In the genomic region with DNA sequence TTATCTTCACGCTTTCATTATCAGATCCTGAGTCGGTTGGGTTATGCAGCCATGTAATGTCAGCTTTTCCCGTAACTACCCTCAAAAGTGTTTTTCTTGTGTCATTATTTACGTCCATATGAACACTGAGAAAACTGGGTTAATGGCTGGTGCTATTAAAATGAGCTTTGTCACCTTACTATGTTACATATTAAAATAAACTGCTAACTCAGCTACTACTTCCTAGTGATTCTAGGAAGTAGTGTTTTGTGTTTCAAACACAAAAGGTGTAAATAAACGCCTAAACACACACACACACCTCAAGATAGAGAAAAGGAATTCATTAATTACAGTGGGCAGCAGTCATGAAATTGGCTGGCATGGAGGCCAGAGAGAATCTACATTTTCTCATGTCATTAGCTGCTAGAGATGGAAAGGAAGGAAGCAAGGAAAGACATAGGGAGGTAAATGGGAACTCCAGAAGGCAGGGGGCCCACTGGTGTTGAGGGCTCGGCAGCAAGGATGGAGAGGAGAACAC, we compare ENCODE assay signal across 9 cellular contexts. TPM values are rescaled to one million over a fixed set of nuclear protein-coding genes. Genes with fewer than 3 reads are reported as not detected.
DNase-seq lines count a peak whose midpoint lies in the region; ATAC-seq, FAIRE-seq and TF ChIP-seq lines count a peak whose summit lies in the region.
"Had no signal": no experiment of that assay in that cellular context is flagged by ENCODE, and none has a peak within 500 bp of the region (broad histone marks: within the 10 kb centered on the region; RNA-seq: fewer than 3 reads in every experiment).

No MANE protein-coding gene starts in this region.

- H3K4me2 ChIP-seq in HepG2 (ENCODE audit: low read depth, low read length): peak overlapping the region; percentile 95

- H3K27ac ChIP-seq in ascending aorta: peak overlapping the region; percentile 85
- peak overlapping the region; percentile 52 for H3K27ac ChIP-seq in HepG2 (ENCODE audit: extremely low read length, insufficient read depth, low read length)
- H3K27ac ChIP-seq in aorta (ENCODE audit: low read depth in 1 of 2, low read length in 2 of 2): peak overlapping the region; percentile 39 to 78

- DNase-seq in Right ventricle myocardium superior (no peak), cardiac septum (ENCODE audit: low spot score) (no peak), ascending aorta (ENCODE audit: low spot score in 2 of 2) (no peak), HepG2 (ENCODE audit: low spot score) (no peak), aorta (no peak), immature natural killer cell (no peak)
- DNase-seq in activated naive CD4-positive, alpha-beta T cell treated with anti-CD3 and anti-CD28 coated beads for 36 hours: no peak

- ATAC-seq in Right ventricle myocardium superior (ENCODE audit: poor library complexity) (peak; percentile 9), HepG2 (peak; percentile 0; the same call in 2 of the 3 replicates), aorta (ENCODE audit: low FRiP score) (peak; percentile 0), HG03025 (IDR thresholded peaks at IDR 0.05; ENCODE audit: low FRiP score, unreplicated experiment) (no peak)

- no peak overlapping the region for H3K4me3 Mint-ChIP-seq in activated naive CD4-positive, alpha-beta T cell treated with anti-CD3 and anti-CD28 coated beads for 36 hours
- no peak overlapping the region for H3K4me3 Mint-ChIP-seq in immature natural killer cell

- H3K27me3 ChIP-seq in ascending aorta (no peaks in the 10 kb centered on the region), HepG2 (ENCODE audit: control insufficient read depth in 1 of 2, insufficient read depth in 2 of 2, low read length in 2 of 2) (no peaks in the 10 kb centered on the region; a peak in 1 of 5 replicates), aorta (ENCODE audit: control insufficient read depth in 1 of 2, insufficient read depth in 2 of 2, low read length in 1 of 2) (no peaks in the 10 kb centered on the region)

- H3K4me1 Mint-ChIP-seq in activated naive CD4-positive, alpha-beta T cell treated with anti-CD3 and anti-CD28 coated beads for 36 hours (ENCODE audit: low read depth): peaks cover 34% of the 10 kb centered on the region
- H3K4me1 Mint-ChIP-seq in immature natural killer cell: peaks cover 4% of the 10 kb centered on the region in 2 donors

- no peaks in the 10 kb centered on the region for H3K9me3 Mint-ChIP-seq in activated naive CD4-positive, alpha-beta T cell treated with anti-CD3 and anti-CD28 coated beads for 36 hours
- no peaks in the 10 kb centered on the region for H3K9me3 Mint-ChIP-seq in immature natural killer cell

- H4K20me1 ChIP-seq in HepG2 (ENCODE audit: insufficient read depth, low read length): no peaks in the 10 kb centered on the region

- TF ChIP-seq POLR2A in HepG2 (IDR thresholded peaks at IDR 0.05; ENCODE audit: insufficient read depth in 1 of 2, low read depth in 2 of 2, low read length in 2 of 2): no peak

- H3K9me3 ChIP-seq in ascending aorta: no peaks in the 10 kb centered on the region
- H3K9me3 ChIP-seq in HepG2 (ENCODE audit: low read length): no peaks in the 10 kb centered on the region
- H3K9me3 ChIP-seq in aorta (ENCODE audit: control insufficient read depth, low read length): no peaks in the 10 kb centered on the region

- peaks cover 29% of the 10 kb centered on the region for H3K36me3 Mint-ChIP-seq in activated naive CD4-positive, alpha-beta T cell treated with anti-CD3 and anti-CD28 coated beads for 36 hours (ENCODE audit: low read depth)
- H3K36me3 Mint-ChIP-seq in immature natural killer cell: peaks cover 0 to 7% (median 4%) of the 10 kb centered on the region in 3 donors

- POLR2A ChIA-PET in HepG2 (lab: Yijun Ruan, JAX): interaction anchor here (0.5 to 6.1 kb wide), 58 partner anchors 8 to 1315 kb away, joined by 3 to 136 read pairs (median 6); a partner anchor contains a TSS

- peak overlapping the region; percentile 69 for H3K9ac ChIP-seq in HepG2 (ENCODE audit: insufficient read depth, low read depth, low read length)

- H3K27ac Mint-ChIP-seq in activated naive CD4-positive, alpha-beta T cell treated with anti-CD3 and anti-CD28 coated beads for 36 hours: no peak overlapping the region
- no peak overlapping the region for H3K27ac Mint-ChIP-seq in immature natural killer cell

- H3K4me3 ChIP-seq in ascending aorta: peak overlapping the region; percentile 50 to 85
- peak overlapping the region; percentile 66 to 98 (median 77) for H3K4me3 ChIP-seq in HepG2 (replicated peaks in 1 of 3; ENCODE audit: insufficient read depth in 1 of 3, low read depth in 2 of 3, low read length in 3 of 3)
- peak overlapping the region; percentile 37 to 59 for H3K4me3 ChIP-seq in aorta (ENCODE audit: low read length in 2 of 2)

- H3K27me3 Mint-ChIP-seq in activated naive CD4-positive, alpha-beta T cell treated with anti-CD3 and anti-CD28 coated beads for 36 hours (ENCODE audit: low read depth): no peaks in the 10 kb centered on the region
- peaks cover 0 to 5% (median 3%) of the 10 kb centered on the region in 3 donors for H3K27me3 Mint-ChIP-seq in immature natural killer cell (ENCODE audit: low read depth in 3 of 3)

- no peak for TF ChIP-seq CTCF in ascending aorta (IDR thresholded peaks at IDR 0.05)
- TF ChIP-seq CTCF in HepG2 (CRISPR knock-in tag; IDR thresholded peaks at IDR 0.05): no peak

- in situ Hi-C loops in HepG2 (cut with HindIII; ENCODE audit: extremely low pct_ligation_motif_present, low pct_unique_long_range_greater_than_20kb): no loop called here

- H3K79me2 ChIP-seq in HepG2 (ENCODE audit: insufficient read depth, low read length): peaks cover 21% of the 10 kb centered on the region

- intact Hi-C loops in Right ventricle myocardium superior (cut with DNase I) (no loop called here), cardiac septum (cut with DNase I) (loop anchor here (1.0 to 2.0 kb wide), 2 partner anchors 27 to 53 kb away; a partner anchor contains a TSS), ascending aorta (cut with DNase I) (loop anchor here (1.0 to 10.0 kb wide), 8 partner anchors 11 to 537 kb away; a partner anchor contains a TSS), HepG2 (cut with micrococcal nuclease; ENCODE audit: unreplicated experiment) (loop anchor here (1.0 to 2.0 kb wide), 7 partner anchors 11 to 77 kb away; a partner anchor contains a TSS), aorta (cut with DNase I) (loop anchor here (2.0 kb wide), 2 partner anchors 25 to 53 kb away; a partner anchor contains a TSS)
- intact Hi-C loops in activated naive CD4-positive, alpha-beta T cell treated with anti-CD3 and anti-CD28 coated beads for 36 hours (cut with micrococcal nuclease): loop anchor here (1.0 to 2.0 kb wide), 14 partner anchors 11 to 371 kb away; a partner anchor contains a TSS

- CTCF ChIA-PET in HepG2 (lab: Yijun Ruan, JAX; ENCODE audit: low intra/inter-chr PET ratio, low total read pairs): interaction anchor here (0.7 to 2.5 kb wide), 11 partner anchors 10 to 373 kb away, joined by 3 to 17 read pairs (median 5); a partner anchor contains a TSS
- CTCF ChIA-PET in activated naive CD4-positive, alpha-beta T cell treated with anti-CD3 and anti-CD28 coated beads for 36 hours (lab: Charles Lee): interaction anchor here (0.5 to 4.8 kb wide), 34 partner anchors 10 to 1593 kb away, joined by 3 to 40 read pairs (median 5); a partner anchor contains a TSS

- 1% methylated on average over 6 of the region's 6 CpGs for WGBS in HepG2 (ENCODE audit: low lambda C conversion rate)
- 1% methylated on average over 6 of the region's 6 CpGs for WGBS in aorta, 2 donors

- BruUV-seq in HepG2 (replicated peaks; lab: Mats Ljungman, UMichigan): TSS peak; percentile 58

- H3K4me1 ChIP-seq in ascending aorta (peaks cover 0 to 14% of the 10 kb centered on the region in 2 donors), HepG2 (ENCODE audit: insufficient read depth, low read length) (peaks cover 27% of the 10 kb centered on the region), aorta (ENCODE audit: control insufficient read depth in 1 of 2, insufficient read depth in 2 of 2, low read length in 2 of 2) (no peaks in the 10 kb centered on the region)

- H3K36me3 ChIP-seq in ascending aorta: peaks cover 14 to 16% of the 10 kb centered on the region in 2 donors
- H3K36me3 ChIP-seq in HepG2 (replicated peaks in 1 of 2; ENCODE audit: control insufficient read depth in 1 of 2, insufficient read depth in 2 of 2, low read length in 2 of 2): peaks cover 19 to 24% of the 10 kb centered on the region in 2 experiments
- no peaks in the 10 kb centered on the region for H3K36me3 ChIP-seq in aorta (ENCODE audit: control insufficient read depth in 1 of 2, insufficient read depth in 2 of 2, low read length in 1 of 2)

- H2AFZ ChIP-seq in HepG2 (ENCODE audit: low read length): peak overlapping the region; percentile 94

- no peak for TF ChIP-seq RAD21 in HepG2 (CRISPR knock-in tag; IDR thresholded peaks at IDR 0.05)

- TF ChIP-seq EP300 in HepG2 (IDR thresholded peaks at IDR 0.05; ENCODE audit: low read depth in 2 of 2, low read length in 2 of 2) (no peak), HepG2 (CRISPR knock-in tag; IDR thresholded peaks at IDR 0.05; ENCODE audit: borderline replicate concordance) (no peak)

- no peak for FAIRE-seq in HepG2 (lab: Jason Lieb, UNC)

RNA-seq across cellular contexts. Expression of a gene that starts 0.7 kb away (rescaled TPM):
- total RNA-seq in Right ventricle myocardium superior: 50.2 TPM
- 40.2 TPM for total RNA-seq in cardiac septum
- 118 TPM for total RNA-seq in ascending aorta
- 210 and 289 TPM in 2 replicates for total RNA-seq in HepG2 (2016; rRNA removed; fragmentation: Illumina TruSeq; extraction: Trizol)
- total RNA-seq in HepG2 (2016; cell fraction: cytosol; rRNA removed; fragmentation: Illumina TruSeq; extraction: Trizol; ENCODE audit: low read depth): 154 and 171 TPM in 2 replicates
- 224 and 314 TPM in 2 replicates for total RNA-seq in HepG2 (2016; cell fraction: insoluble cytoplasmic fraction; rRNA removed; fragmentation: Illumina TruSeq; extraction: Trizol)
- total RNA-seq in HepG2 (2016; cell fraction: membrane; rRNA removed; fragmentation: Illumina TruSeq; extraction: Trizol): 131 and 139 TPM in 2 replicates
- total RNA-seq in HepG2 (2016; cell fraction: nucleus; rRNA removed; fragmentation: Illumina TruSeq; extraction: Trizol): 137 and 144 TPM in 2 replicates
- 329 and 354 TPM in 2 replicates for polyA plus RNA-seq in HepG2 (2011; rRNA removed)
- 348 and 362 TPM in 2 replicates for polyA plus RNA-seq in HepG2 (2011; cell fraction: cytosol; rRNA removed)
- polyA plus RNA-seq in HepG2 (2011; cell fraction: nucleus; rRNA removed): 327 and 362 TPM in 2 replicates
- 137 and 192 TPM in 2 replicates for polyA plus RNA-seq in HepG2 (2012)
- polyA plus RNA-seq in HepG2 (2016; cell fraction: cytosol; fragmentation: Illumina TruSeq; extraction: Trizol; ENCODE audit: low read depth): 39.5 and 40.9 TPM in 2 replicates
- 294 and 308 TPM in 2 replicates for polyA plus RNA-seq in HepG2 (2016; cell fraction: insoluble cytoplasmic fraction; fragmentation: Illumina TruSeq; extraction: Trizol; ENCODE audit: low read depth)
- 72.5 and 74.3 TPM in 2 replicates for polyA plus RNA-seq in HepG2 (2016; cell fraction: membrane; fragmentation: Illumina TruSeq; extraction: Trizol; ENCODE audit: low read depth)
- polyA plus RNA-seq in HepG2 (2016; cell fraction: nucleus; fragmentation: Illumina TruSeq; extraction: Trizol; ENCODE audit: insufficient read depth, low read depth): 212 and 229 TPM in 2 replicates
- polyA minus RNA-seq in HepG2 (2011; rRNA and poly(A)+ RNA removed; ENCODE audit: low replicate concordance): 563 and 739 TPM in 2 replicates
- 136 and 191 TPM in 2 replicates for polyA minus RNA-seq in HepG2 (2011; cell fraction: cytosol; rRNA and poly(A)+ RNA removed)
- 169 and 174 TPM in 2 replicates for polyA minus RNA-seq in HepG2 (2011; cell fraction: nucleus; rRNA and poly(A)+ RNA removed)
- total RNA-seq in aorta: 10 to 100 TPM; 32.0 to 36.5 TPM
- 10 to 100 TPM; 27.7 to 36.2 TPM for polyA plus RNA-seq in aorta
- 10 to 100 TPM; 81.0 to 92.8 TPM for total RNA-seq in activated naive CD4-positive, alpha-beta T cell treated with anti-CD3 and anti-CD28 coated beads for 36 hours
- polyA plus RNA-seq in immature natural killer cell: 10 to 100 TPM; 32.9 to 34.9 (median 34.7) TPM

RNA-seq across cellular contexts. Expression of a gene that starts 11.0 kb away (rescaled TPM):
- 37.8 TPM for total RNA-seq in Right ventricle myocardium superior
- total RNA-seq in cardiac septum: 48.1 TPM
- 113 TPM for total RNA-seq in ascending aorta
- total RNA-seq in HepG2 (2016; rRNA removed; fragmentation: Illumina TruSeq; extraction: Trizol): 0.52 and 1.5 TPM in 2 replicates
- total RNA-seq in HepG2 (2016; cell fraction: cytosol; rRNA removed; fragmentation: Illumina TruSeq; extraction: Trizol; ENCODE audit: low read depth): 1.3 and 3.6 TPM in 2 replicates
- 0.61 and 1.6 TPM in 2 replicates for total RNA-seq in HepG2 (2016; cell fraction: insoluble cytoplasmic fraction; rRNA removed; fragmentation: Illumina TruSeq; extraction: Trizol)
- total RNA-seq in HepG2 (2016; cell fraction: membrane; rRNA removed; fragmentation: Illumina TruSeq; extraction: Trizol): 0.71 and 0.76 TPM in 2 replicates
- total RNA-seq in HepG2 (2016; cell fraction: nucleus; rRNA removed; fragmentation: Illumina TruSeq; extraction: Trizol): 1.2 and 2.0 TPM in 2 replicates
- 2.1 and 2.9 TPM in 2 replicates for polyA plus RNA-seq in HepG2 (2011; rRNA removed)
- 0.87 and 0.90 TPM in 2 replicates for polyA plus RNA-seq in HepG2 (2011; cell fraction: cytosol; rRNA removed)
- polyA plus RNA-seq in HepG2 (2011; cell fraction: nucleus; rRNA removed): 7.7 and 10.1 TPM in 2 replicates
- 2.0 and 2.8 TPM in 2 replicates for polyA plus RNA-seq in HepG2 (2012)
- polyA plus RNA-seq in HepG2 (2016; cell fraction: cytosol; fragmentation: Illumina TruSeq; extraction: Trizol; ENCODE audit: low read depth): 0.17 and 0.28 TPM in 2 replicates
- polyA plus RNA-seq in HepG2 (2016; cell fraction: insoluble cytoplasmic fraction; fragmentation: Illumina TruSeq; extraction: Trizol; ENCODE audit: low read depth): 0.76 and 1.0 TPM in 2 replicates
- polyA plus RNA-seq in HepG2 (2016; cell fraction: membrane; fragmentation: Illumina TruSeq; extraction: Trizol; ENCODE audit: low read depth): 0.27 and 0.43 TPM in 2 replicates
- 3.6 and 4.3 TPM in 2 replicates for polyA plus RNA-seq in HepG2 (2016; cell fraction: nucleus; fragmentation: Illumina TruSeq; extraction: Trizol; ENCODE audit: insufficient read depth, low read depth)
- polyA minus RNA-seq in HepG2 (2011; rRNA and poly(A)+ RNA removed; ENCODE audit: low replicate concordance): 5.4 and 70.7 TPM in 2 replicates
- 0.97 and 1.6 TPM in 2 replicates for polyA minus RNA-seq in HepG2 (2011; cell fraction: cytosol; rRNA and poly(A)+ RNA removed)
- polyA minus RNA-seq in HepG2 (2011; cell fraction: nucleus; rRNA and poly(A)+ RNA removed): 14.7 and 14.8 TPM in 2 replicates
- 10 to 100 TPM; 65.4 to 72.6 TPM for total RNA-seq in aorta
- 10 to 100 TPM; 19.9 to 54.3 TPM for polyA plus RNA-seq in aorta
- total RNA-seq in activated naive CD4-positive, alpha-beta T cell treated with anti-CD3 and anti-CD28 coated beads for 36 hours: 10 to 100 TPM; 53.5 to 61.2 TPM
- polyA plus RNA-seq in immature natural killer cell: 10 to 100 TPM; 80.9 to 91.9 (median 85.5) TPM

RNA-seq across cellular contexts. Expression of a gene that starts 27.0 kb away (rescaled TPM):
- 16.4 TPM for total RNA-seq in Right ventricle myocardium superior
- total RNA-seq in cardiac septum: 16.5 TPM
- total RNA-seq in ascending aorta: 61.8 TPM
- 130 and 141 TPM in 2 replicates for total RNA-seq in HepG2 (2016; rRNA removed; fragmentation: Illumina TruSeq; extraction: Trizol)
- total RNA-seq in HepG2 (2016; cell fraction: cytosol; rRNA removed; fragmentation: Illumina TruSeq; extraction: Trizol; ENCODE audit: low read depth): 124 and 143 TPM in 2 replicates
- total RNA-seq in HepG2 (2016; cell fraction: insoluble cytoplasmic fraction; rRNA removed; fragmentation: Illumina TruSeq; extraction: Trizol): 128 and 148 TPM in 2 replicates
- 134 and 154 TPM in 2 replicates for total RNA-seq in HepG2 (2016; cell fraction: membrane; rRNA removed; fragmentation: Illumina TruSeq; extraction: Trizol)
- total RNA-seq in HepG2 (2016; cell fraction: nucleus; rRNA removed; fragmentation: Illumina TruSeq; extraction: Trizol): 82.9 and 84.6 TPM in 2 replicates
- 64.7 and 74.4 TPM in 2 replicates for polyA plus RNA-seq in HepG2 (2011; rRNA removed)
- 49.6 and 52.3 TPM in 2 replicates for polyA plus RNA-seq in HepG2 (2011; cell fraction: cytosol; rRNA removed)
- polyA plus RNA-seq in HepG2 (2011; cell fraction: nucleus; rRNA removed): 90.4 and 93.9 TPM in 2 replicates
- 58.5 and 83.9 TPM in 2 replicates for polyA plus RNA-seq in HepG2 (2012)
- 42.0 and 47.4 TPM in 2 replicates for polyA plus RNA-seq in HepG2 (2016; cell fraction: cytosol; fragmentation: Illumina TruSeq; extraction: Trizol; ENCODE audit: low read depth)
- 106 and 115 TPM in 2 replicates for polyA plus RNA-seq in HepG2 (2016; cell fraction: insoluble cytoplasmic fraction; fragmentation: Illumina TruSeq; extraction: Trizol; ENCODE audit: low read depth)
- 86.6 and 89.8 TPM in 2 replicates for polyA plus RNA-seq in HepG2 (2016; cell fraction: membrane; fragmentation: Illumina TruSeq; extraction: Trizol; ENCODE audit: low read depth)
- polyA plus RNA-seq in HepG2 (2016; cell fraction: nucleus; fragmentation: Illumina TruSeq; extraction: Trizol; ENCODE audit: insufficient read depth, low read depth): 118 and 127 TPM in 2 replicates
- polyA minus RNA-seq in HepG2 (2011; rRNA and poly(A)+ RNA removed; ENCODE audit: low replicate concordance): 39.3 and 43.1 TPM in 2 replicates
- 27.3 and 39.3 TPM in 2 replicates for polyA minus RNA-seq in HepG2 (2011; cell fraction: cytosol; rRNA and poly(A)+ RNA removed)
- 50.6 and 59.4 TPM in 2 replicates for polyA minus RNA-seq in HepG2 (2011; cell fraction: nucleus; rRNA and poly(A)+ RNA removed)
- 10 to 100 TPM; 19.7 to 33.9 TPM for total RNA-seq in aorta
- 10 to 100 TPM; 39.5 to 62.7 TPM for polyA plus RNA-seq in aorta
- total RNA-seq in activated naive CD4-positive, alpha-beta T cell treated with anti-CD3 and anti-CD28 coated beads for 36 hours: 10 to 100 TPM; 97.1 to 97.3 TPM
- polyA plus RNA-seq in immature natural killer cell: 10 to 100 TPM; 23.0 to 26.2 (median 23.2) TPM

RNA-seq across cellular contexts. Expression of a gene that starts 46.9 kb away (rescaled TPM):
- total RNA-seq in Right ventricle myocardium superior (not detected), cardiac septum (0.19 TPM), ascending aorta (1.9 TPM), HepG2 (2016; rRNA removed; fragmentation: Illumina TruSeq; extraction: Trizol) (not detected in 2 replicates), aorta (under 1 TPM; 0.36 to 0.75 TPM)
- total RNA-seq in HepG2 (2016; cell fraction: cytosol; rRNA removed; fragmentation: Illumina TruSeq; extraction: Trizol; ENCODE audit: low read depth): not detected in 2 replicates
- not detected in 2 replicates for total RNA-seq in HepG2 (2016; cell fraction: insoluble cytoplasmic fraction; rRNA removed; fragmentation: Illumina TruSeq; extraction: Trizol)
- not detected in 2 replicates for total RNA-seq in HepG2 (2016; cell fraction: membrane; rRNA removed; fragmentation: Illumina TruSeq; extraction: Trizol)
- not detected in 2 replicates for total RNA-seq in HepG2 (2016; cell fraction: nucleus; rRNA removed; fragmentation: Illumina TruSeq; extraction: Trizol)
- polyA plus RNA-seq in HepG2 (2011; rRNA removed) (0.20 and 0.31 TPM in 2 replicates), aorta (under 1 TPM in 1 of 2 donors, not detected in 1; 0.92 TPM), immature natural killer cell (under 1 TPM; 0.22 to 0.74 (median 0.66) TPM)
- 0.04 and 0.05 TPM in 2 replicates for polyA plus RNA-seq in HepG2 (2011; cell fraction: cytosol; rRNA removed)
- 1.1 and 1.9 TPM in 2 replicates for polyA plus RNA-seq in HepG2 (2011; cell fraction: nucleus; rRNA removed)
- 0.21 and 0.67 TPM in 2 replicates for polyA plus RNA-seq in HepG2 (2012)
- not detected in 2 replicates for polyA plus RNA-seq in HepG2 (2016; cell fraction: cytosol; fragmentation: Illumina TruSeq; extraction: Trizol; ENCODE audit: low read depth)
- polyA plus RNA-seq in HepG2 (2016; cell fraction: insoluble cytoplasmic fraction; fragmentation: Illumina TruSeq; extraction: Trizol; ENCODE audit: low read depth): not detected in 2 replicates
- polyA plus RNA-seq in HepG2 (2016; cell fraction: membrane; fragmentation: Illumina TruSeq; extraction: Trizol; ENCODE audit: low read depth): not detected in 2 replicates
- polyA plus RNA-seq in HepG2 (2016; cell fraction: nucleus; fragmentation: Illumina TruSeq; extraction: Trizol; ENCODE audit: insufficient read depth, low read depth): not detected in 2 replicates
- 0.26 and 0.30 TPM in 2 replicates for polyA minus RNA-seq in HepG2 (2011; rRNA and poly(A)+ RNA removed; ENCODE audit: low replicate concordance)
- polyA minus RNA-seq in HepG2 (2011; cell fraction: cytosol; rRNA and poly(A)+ RNA removed): not detected in 2 replicates
- polyA minus RNA-seq in HepG2 (2011; cell fraction: nucleus; rRNA and poly(A)+ RNA removed): 0.25 and 0.90 TPM in 2 replicates
- total RNA-seq in activated naive CD4-positive, alpha-beta T cell treated with anti-CD3 and anti-CD28 coated beads for 36 hours: under 1 TPM; 0.69 to 0.74 TPM
- total RNA-seq: SK-MEL-5 had no signal

RNA-seq across cellular contexts. Expression of a gene that starts 52.4 kb away (rescaled TPM):
- total RNA-seq in Right ventricle myocardium superior (10.9 TPM), cardiac septum (14.0 TPM), ascending aorta (11.6 TPM), HepG2 (2016; rRNA removed; fragmentation: Illumina TruSeq; extraction: Trizol) (109 and 157 TPM in 2 replicates), aorta (10 to 100 TPM; 12.9 to 16.2 TPM)
- 29.1 and 32.6 TPM in 2 replicates for total RNA-seq in HepG2 (2016; cell fraction: cytosol; rRNA removed; fragmentation: Illumina TruSeq; extraction: Trizol; ENCODE audit: low read depth)
- 104 and 153 TPM in 2 replicates for total RNA-seq in HepG2 (2016; cell fraction: insoluble cytoplasmic fraction; rRNA removed; fragmentation: Illumina TruSeq; extraction: Trizol)
- total RNA-seq in HepG2 (2016; cell fraction: membrane; rRNA removed; fragmentation: Illumina TruSeq; extraction: Trizol): 72.3 and 78.5 TPM in 2 replicates
- 149 and 162 TPM in 2 replicates for total RNA-seq in HepG2 (2016; cell fraction: nucleus; rRNA removed; fragmentation: Illumina TruSeq; extraction: Trizol)
- polyA plus RNA-seq in HepG2 (2011; rRNA removed) (241 and 315 TPM in 2 replicates), aorta (1 to 10 TPM; 2.2 to 3.8 TPM), immature natural killer cell (under 1 TPM in 2 of 3 donors, not detected in 1; 0.18 to 0.21 TPM)
- 184 and 225 TPM in 2 replicates for polyA plus RNA-seq in HepG2 (2011; cell fraction: cytosol; rRNA removed)
- polyA plus RNA-seq in HepG2 (2011; cell fraction: nucleus; rRNA removed): 207 and 248 TPM in 2 replicates
- 183 and 230 TPM in 2 replicates for polyA plus RNA-seq in HepG2 (2012)
- 8.7 and 9.2 TPM in 2 replicates for polyA plus RNA-seq in HepG2 (2016; cell fraction: cytosol; fragmentation: Illumina TruSeq; extraction: Trizol; ENCODE audit: low read depth)
- polyA plus RNA-seq in HepG2 (2016; cell fraction: insoluble cytoplasmic fraction; fragmentation: Illumina TruSeq; extraction: Trizol; ENCODE audit: low read depth): 102 and 106 TPM in 2 replicates
- polyA plus RNA-seq in HepG2 (2016; cell fraction: membrane; fragmentation: Illumina TruSeq; extraction: Trizol; ENCODE audit: low read depth): 31.5 and 31.6 TPM in 2 replicates
- polyA plus RNA-seq in HepG2 (2016; cell fraction: nucleus; fragmentation: Illumina TruSeq; extraction: Trizol; ENCODE audit: insufficient read depth, low read depth): 158 and 165 TPM in 2 replicates
- 171 and 630 TPM in 2 replicates for polyA minus RNA-seq in HepG2 (2011; rRNA and poly(A)+ RNA removed; ENCODE audit: low replicate concordance)
- polyA minus RNA-seq in HepG2 (2011; cell fraction: cytosol; rRNA and poly(A)+ RNA removed): 150 and 166 TPM in 2 replicates
- polyA minus RNA-seq in HepG2 (2011; cell fraction: nucleus; rRNA and poly(A)+ RNA removed): 420 and 488 TPM in 2 replicates
- 1 to 10 TPM; 2.1 to 2.8 TPM for total RNA-seq in activated naive CD4-positive, alpha-beta T cell treated with anti-CD3 and anti-CD28 coated beads for 36 hours
